ENCODE assay signal across 7 cellular contexts in the genomic region with DNA sequence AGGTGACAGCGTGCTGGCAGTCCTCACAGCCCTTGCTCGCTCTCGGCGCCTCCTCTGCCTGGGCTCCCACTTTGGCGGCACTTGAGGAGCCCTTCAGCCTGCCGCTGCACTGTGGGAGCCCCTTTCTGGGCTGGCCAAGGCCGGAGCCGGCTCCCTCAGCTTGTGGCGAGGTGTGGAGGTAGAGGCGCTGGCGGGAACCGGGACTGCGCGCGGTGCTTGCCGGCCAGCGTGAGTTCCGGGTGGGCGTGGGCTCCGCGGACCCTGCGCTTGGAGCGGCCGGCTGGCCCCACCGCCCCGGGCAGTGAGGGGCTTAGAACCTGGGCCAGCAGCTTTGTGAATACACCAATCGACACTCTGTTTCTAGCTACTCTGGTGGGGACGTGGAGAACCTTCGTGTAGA. TPM values are rescaled to one million over a fixed set of nuclear protein-coding genes. Genes with fewer than 3 reads are reported as not detected.
DNase-seq lines count a peak whose midpoint lies in the region; ATAC-seq and TF ChIP-seq lines count a peak whose summit lies in the region.
"Not testable (repeated sequence)": the region's sequence is repeated elsewhere in the genome, so short reads cannot be mapped to it uniquely, and the experiment has no call there.

No MANE protein-coding gene starts in this region.

- peak overlapping the region; percentile 51 for H3K27ac Mint-ChIP-seq in CD4-positive, alpha-beta T cell
- peak overlapping the region; percentile 27 for H3K27ac Mint-ChIP-seq in T-helper 1 cell treated with Interleukin-12 subunit alpha and Interleukin-12 subunit beta and Interleukin-4 antibody, amounts not matched to agents 30 μg/mL and 1 μg/mL, for 36 hours
- H3K27ac Mint-ChIP-seq in activated CD8-positive, alpha-beta T cell treated with anti-CD3 and anti-CD28 coated beads for 36 hours: peak overlapping the region; percentile 60
- H3K27ac Mint-ChIP-seq in activated T-helper 1 cell treated with anti-CD3 and anti-CD28 coated beads, Interleukin-12 subunit alpha, Interleukin-12 subunit beta, Interleukin-2, Interleukin-4 antibody, amounts not matched to agents 30 ng/mL and 10 ng/mL and 1 ng/mL, durations not matched to agents 14 hours and 24 hours and 36 hours: peak overlapping the region; percentile 45
- H3K27ac Mint-ChIP-seq in activated naive CD4-positive, alpha-beta T cell treated with anti-CD3 and anti-CD28 coated beads, Interleukin-2, amount 50 U/mL, for 24 hours: not testable (repeated sequence)
- H3K27ac Mint-ChIP-seq in activated naive CD8-positive, alpha-beta T cell treated with anti-CD3 and anti-CD28 coated beads, Interleukin-2, amount 50 U/mL, for 24 hours: peak overlapping the region; percentile 43
- H3K27ac Mint-ChIP-seq in natural killer cell: peak overlapping the region; percentile 53 to 64

- not testable (repeated sequence) for H3K9me3 ChIP-seq in CD4-positive, alpha-beta T cell (ENCODE audit: control insufficient read depth, low read length)

- H3K36me3 Mint-ChIP-seq in CD4-positive, alpha-beta T cell (ENCODE audit: low read depth); T-helper 1 cell treated with Interleukin-12 subunit alpha and Interleukin-12 subunit beta and Interleukin-4 antibody, amounts not matched to agents 30 μg/mL and 1 μg/mL, for 36 hours (ENCODE audit: low read depth); activated CD8-positive, alpha-beta T cell treated with anti-CD3 and anti-CD28 coated beads for 36 hours (ENCODE audit: low read depth); activated T-helper 1 cell treated with anti-CD3 and anti-CD28 coated beads, Interleukin-12 subunit alpha, Interleukin-12 subunit beta, Interleukin-2, Interleukin-4 antibody, amounts not matched to agents 30 ng/mL and 10 ng/mL and 1 ng/mL, durations not matched to agents 14 hours and 24 hours and 36 hours (ENCODE audit: low read depth); activated naive CD4-positive, alpha-beta T cell treated with anti-CD3 and anti-CD28 coated beads, Interleukin-2, amount 50 U/mL, for 24 hours; activated naive CD8-positive, alpha-beta T cell treated with anti-CD3 and anti-CD28 coated beads, Interleukin-2, amount 50 U/mL, for 24 hours (ENCODE audit: low read depth); natural killer cell: not testable (repeated sequence)

- peaks cover 15% of the 10 kb centered on the region for H3K4me1 Mint-ChIP-seq in CD4-positive, alpha-beta T cell (ENCODE audit: low read depth)
- H3K4me1 Mint-ChIP-seq in T-helper 1 cell treated with Interleukin-12 subunit alpha and Interleukin-12 subunit beta and Interleukin-4 antibody, amounts not matched to agents 30 μg/mL and 1 μg/mL, for 36 hours (ENCODE audit: low read depth); activated CD8-positive, alpha-beta T cell treated with anti-CD3 and anti-CD28 coated beads for 36 hours (ENCODE audit: low read depth); activated T-helper 1 cell treated with anti-CD3 and anti-CD28 coated beads, Interleukin-12 subunit alpha, Interleukin-12 subunit beta, Interleukin-2, Interleukin-4 antibody, amounts not matched to agents 30 ng/mL and 10 ng/mL and 1 ng/mL, durations not matched to agents 14 hours and 24 hours and 36 hours (ENCODE audit: low read depth); natural killer cell: not testable (repeated sequence)
- peaks cover 23% of the 10 kb centered on the region for H3K4me1 Mint-ChIP-seq in activated naive CD4-positive, alpha-beta T cell treated with anti-CD3 and anti-CD28 coated beads, Interleukin-2, amount 50 U/mL, for 24 hours
- H3K4me1 Mint-ChIP-seq in activated naive CD8-positive, alpha-beta T cell treated with anti-CD3 and anti-CD28 coated beads, Interleukin-2, amount 50 U/mL, for 24 hours: peaks cover 12% of the 10 kb centered on the region

- CTCF ChIA-PET in CD4-positive, alpha-beta T cell (lab: Charles Lee): not testable (repeated sequence)
- CTCF ChIA-PET in activated CD8-positive, alpha-beta T cell treated with anti-CD3 and anti-CD28 coated beads for 36 hours (lab: Charles Lee): interaction anchor here (0.9 to 3.3 kb wide), 3 partner anchors 13 to 191 kb away, joined by 3 to 16 read pairs (median 4); no protein-coding TSS in a partner anchor

- not testable (repeated sequence) for TF ChIP-seq CTCF in CD4-positive, alpha-beta T cell (IDR thresholded peaks at IDR 0.05); activated CD8-positive, alpha-beta T cell treated with anti-CD3 and anti-CD28 coated beads for 36 hours (IDR thresholded peaks at IDR 0.05); natural killer cell (IDR thresholded peaks at IDR 0.05)

- H3K27me3 Mint-ChIP-seq in CD4-positive, alpha-beta T cell; T-helper 1 cell treated with Interleukin-12 subunit alpha and Interleukin-12 subunit beta and Interleukin-4 antibody, amounts not matched to agents 30 μg/mL and 1 μg/mL, for 36 hours (ENCODE audit: low read depth); activated CD8-positive, alpha-beta T cell treated with anti-CD3 and anti-CD28 coated beads for 36 hours; activated T-helper 1 cell treated with anti-CD3 and anti-CD28 coated beads, Interleukin-12 subunit alpha, Interleukin-12 subunit beta, Interleukin-2, Interleukin-4 antibody, amounts not matched to agents 30 ng/mL and 10 ng/mL and 1 ng/mL, durations not matched to agents 14 hours and 24 hours and 36 hours (ENCODE audit: insufficient read depth); activated naive CD4-positive, alpha-beta T cell treated with anti-CD3 and anti-CD28 coated beads, Interleukin-2, amount 50 U/mL, for 24 hours; activated naive CD8-positive, alpha-beta T cell treated with anti-CD3 and anti-CD28 coated beads, Interleukin-2, amount 50 U/mL, for 24 hours; natural killer cell (ENCODE audit: low read depth in 2 of 2): not testable (repeated sequence)

- POLR2A ChIA-PET in CD4-positive, alpha-beta T cell (lab: Charles Lee): interaction anchor here (0.7 to 2.1 kb wide), 4 partner anchors 20 to 393 kb away, joined by 3 to 7 read pairs (median 4); partner anchors contain the start of gene MAN2A2
- POLR2A ChIA-PET in activated CD8-positive, alpha-beta T cell treated with anti-CD3 and anti-CD28 coated beads for 36 hours (lab: Charles Lee): interaction anchor here (0.7 to 1.0 kb wide), 3 partner anchors 12 to 149 kb away, joined by 3 read pairs; no protein-coding TSS in a partner anchor

- not testable (repeated sequence) for DNase-seq in CD4-positive, alpha-beta T cell; activated CD8-positive, alpha-beta T cell treated with anti-CD3 and anti-CD28 coated beads for 36 hours; activated T-helper 1 cell treated with anti-CD3 and anti-CD28 coated beads, Interleukin-12 subunit alpha, Interleukin-12 subunit beta, Interleukin-2, Interleukin-4 antibody, amounts not matched to agents 30 ng/mL and 10 ng/mL and 1 ng/mL, durations not matched to agents 14 hours and 24 hours and 36 hours (ENCODE audit: low spot score); activated naive CD8-positive, alpha-beta T cell treated with anti-CD3 and anti-CD28 coated beads, Interleukin-2, amount 50 U/mL, for 24 hours; natural killer cell

- H3K27ac ChIP-seq in CD4-positive, alpha-beta T cell (ENCODE audit: low read depth, low read length): not testable (repeated sequence)

- intact Hi-C loops in CD4-positive, alpha-beta T cell (cut with DNase I, micrococcal nuclease); activated T-helper 1 cell treated with anti-CD3 and anti-CD28 coated beads, Interleukin-12 subunit alpha, Interleukin-12 subunit beta, Interleukin-2, Interleukin-4 antibody, amounts not matched to agents 30 ng/mL and 10 ng/mL and 1 ng/mL, durations not matched to agents 14 hours and 24 hours and 36 hours (cut with micrococcal nuclease); natural killer cell (cut with micrococcal nuclease): not testable (repeated sequence)
- intact Hi-C loops in activated CD8-positive, alpha-beta T cell treated with anti-CD3 and anti-CD28 coated beads for 36 hours (cut with micrococcal nuclease): loop anchor here (5.0 kb wide), 1 partner anchor 52 kb away; no protein-coding TSS in a partner anchor

- peak overlapping the region; percentile 64 for H3K4me3 Mint-ChIP-seq in CD4-positive, alpha-beta T cell
- not testable (repeated sequence) for H3K4me3 Mint-ChIP-seq in T-helper 1 cell treated with Interleukin-12 subunit alpha and Interleukin-12 subunit beta and Interleukin-4 antibody, amounts not matched to agents 30 μg/mL and 1 μg/mL, for 36 hours
- peak overlapping the region; percentile 62 for H3K4me3 Mint-ChIP-seq in activated CD8-positive, alpha-beta T cell treated with anti-CD3 and anti-CD28 coated beads for 36 hours
- peak overlapping the region; percentile 41 for H3K4me3 Mint-ChIP-seq in activated T-helper 1 cell treated with anti-CD3 and anti-CD28 coated beads, Interleukin-12 subunit alpha, Interleukin-12 subunit beta, Interleukin-2, Interleukin-4 antibody, amounts not matched to agents 30 ng/mL and 10 ng/mL and 1 ng/mL, durations not matched to agents 14 hours and 24 hours and 36 hours
- peak overlapping the region; percentile 85 for H3K4me3 Mint-ChIP-seq in activated naive CD4-positive, alpha-beta T cell treated with anti-CD3 and anti-CD28 coated beads, Interleukin-2, amount 50 U/mL, for 24 hours
- peak overlapping the region; percentile 75 for H3K4me3 Mint-ChIP-seq in activated naive CD8-positive, alpha-beta T cell treated with anti-CD3 and anti-CD28 coated beads, Interleukin-2, amount 50 U/mL, for 24 hours
- peak overlapping the region; percentile 73 for H3K4me3 Mint-ChIP-seq in natural killer cell

- H3K9me3 Mint-ChIP-seq in CD4-positive, alpha-beta T cell; T-helper 1 cell treated with Interleukin-12 subunit alpha and Interleukin-12 subunit beta and Interleukin-4 antibody, amounts not matched to agents 30 μg/mL and 1 μg/mL, for 36 hours; activated CD8-positive, alpha-beta T cell treated with anti-CD3 and anti-CD28 coated beads for 36 hours; activated T-helper 1 cell treated with anti-CD3 and anti-CD28 coated beads, Interleukin-12 subunit alpha, Interleukin-12 subunit beta, Interleukin-2, Interleukin-4 antibody, amounts not matched to agents 30 ng/mL and 10 ng/mL and 1 ng/mL, durations not matched to agents 14 hours and 24 hours and 36 hours; activated naive CD4-positive, alpha-beta T cell treated with anti-CD3 and anti-CD28 coated beads, Interleukin-2, amount 50 U/mL, for 24 hours; activated naive CD8-positive, alpha-beta T cell treated with anti-CD3 and anti-CD28 coated beads, Interleukin-2, amount 50 U/mL, for 24 hours; natural killer cell: not testable (repeated sequence)

- not testable (repeated sequence) for H3K27me3 ChIP-seq in CD4-positive, alpha-beta T cell (ENCODE audit: control insufficient read depth, insufficient read depth, low read length)

- not testable (repeated sequence) for ATAC-seq in CD4-positive, alpha-beta T cell (ENCODE audit: poor library complexity); activated naive CD8-positive, alpha-beta T cell treated with anti-CD3 and anti-CD28 coated beads, Interleukin-2, amount 50 U/mL, for 24 hours; natural killer cell
- peak; percentile 17 for ATAC-seq in activated CD8-positive, alpha-beta T cell treated with anti-CD3 and anti-CD28 coated beads for 36 hours

RNA-seq across cellular contexts. Expression of gene CRTC3, which starts 18.9 kb away (rescaled TPM):
- 10 to 100 TPM; 90.7 to 92.4 TPM for total RNA-seq in CD4-positive, alpha-beta T cell
- total RNA-seq in activated CD8-positive, alpha-beta T cell treated with anti-CD3 and anti-CD28 coated beads for 36 hours: 10 to 100 TPM; 27.1 to 28.7 TPM
- total RNA-seq in activated T-helper 1 cell treated with anti-CD3 and anti-CD28 coated beads, Interleukin-12 subunit alpha, Interleukin-12 subunit beta, Interleukin-2, Interleukin-4 antibody, amounts not matched to agents 30 ng/mL and 10 ng/mL and 1 ng/mL, durations not matched to agents 14 hours and 24 hours and 36 hours: 54.0 and 61.2 TPM in 2 replicates
- total RNA-seq in natural killer cell: 100 to 1,000 TPM in 1 of 3 donors, 10 to 100 TPM in 2; 68.8 to 101 (median 92.4) TPM
